9 cellular contexts compared by ENCODE assay signal in genomic region chr2:55133467-55134315, GRCh38.
DNase-seq lines count a peak whose midpoint lies in the region; ATAC-seq and TF ChIP-seq lines count a peak whose summit lies in the region.
"Had no signal": no experiment of that assay in that cellular context is flagged by ENCODE, and none has a peak within 500 bp of the region (broad histone marks: within the 10 kb centered on the region; RNA-seq: fewer than 3 reads in every experiment).

No MANE protein-coding gene starts in this region.

- no peaks in the 10 kb centered on the region for H3K36me3 ChIP-seq in hepatocyte (replicated peaks; ENCODE audit: insufficient read depth, low read depth)
- H3K36me3 ChIP-seq: cardiac muscle cell had no signal

- peak; percentile 85 for ATAC-seq in sciatic nerve

- no peaks in the 10 kb centered on the region for H3K27me3 ChIP-seq in hepatocyte
- H3K27me3 ChIP-seq: cardiac muscle cell had no signal

- WGBS in hepatocyte (ENCODE audit: low lambda C conversion rate, missing lambda C conversion rate), result 51% methylated on average over 10 of the region's 10 CpGs

- intact Hi-C loops in sciatic nerve (cut with DNase I), result no loop called here

- peak overlapping the region; percentile 42 for H3K4me2 ChIP-seq in hepatocyte

- TF ChIP-seq CTCF in GM12864 (IDR thresholded peaks at IDR 0.05; ENCODE audit: low read depth, low read length, missing control alignments) (no peak), hepatocyte (IDR thresholded peaks at IDR 0.05; ENCODE audit: poor library complexity) (no peak)

- H3K4me3 ChIP-seq in GM12864 (ENCODE audit: low read depth, low read length) (peak overlapping the region; percentile 56), hepatocyte (no peak overlapping the region)
- H3K4me3 ChIP-seq: cardiac muscle cell had no signal

- H3K27ac ChIP-seq in hepatocyte, result peak overlapping the region; percentile 53
- H3K27ac ChIP-seq: cardiac muscle cell had no signal

- H4K20me1 ChIP-seq in hepatocyte (ENCODE audit: insufficient read depth, poor library complexity, severe bottlenecking), result no peaks in the 10 kb centered on the region

- H3K9me3 ChIP-seq in hepatocyte (ENCODE audit: low read depth), result no peaks in the 10 kb centered on the region

- H3K4me1 ChIP-seq in hepatocyte (ENCODE audit: insufficient read depth), result peaks cover 26% of the 10 kb centered on the region

- DNase-seq in GM12864 (ENCODE audit: low read depth) (peak; percentile 61), HCEC 1CT (peak; percentile 98), OCI-M1 (lab: John Stamatoyannopoulos, UW) (peak; percentile 89), hepatocyte (ENCODE audit: low spot score) (peak; percentile 77), sciatic nerve (ENCODE audit: low spot score) (no peak), amniotic stem cell (lab: John Stamatoyannopoulos, UW) (no peak), COLO668 (lab: John Stamatoyannopoulos, UW; ENCODE audit: unreplicated experiment) (no peak)
- DNase-seq in activated naive CD8-positive, alpha-beta T cell treated with anti-CD3 and anti-CD28 coated beads, Interleukin-2, amount 50 U/mL, for 16 hours (ENCODE audit: low read depth, low spot score), result peak; percentile 3

- no peaks in the 10 kb centered on the region for H3K79me2 ChIP-seq in hepatocyte

- H3K9me2 ChIP-seq in hepatocyte (replicated peaks; ENCODE audit: insufficient read depth), result no peaks in the 10 kb centered on the region

- H2AFZ ChIP-seq in hepatocyte, result peak overlapping the region; percentile 42

Comparison
In these comparisons a context has a peak if more than half of its experiments do, and no peak if none do; other contexts are left out.
1. DNase-seq: peak in GM12864 (single experiment), HCEC 1CT (single experiment), OCI-M1 (single experiment), activated naive CD8-positive, alpha-beta T cell treated with anti-CD3 and anti-CD28 coated beads, Interleukin-2, amount 50 U/mL, for 16 hours (single experiment) and hepatocyte (single experiment); none in sciatic nerve (single experiment), amniotic stem cell (single experiment) and COLO668 (single experiment).